ENCODE assay signal across 1 cellular context in the genomic region with DNA sequence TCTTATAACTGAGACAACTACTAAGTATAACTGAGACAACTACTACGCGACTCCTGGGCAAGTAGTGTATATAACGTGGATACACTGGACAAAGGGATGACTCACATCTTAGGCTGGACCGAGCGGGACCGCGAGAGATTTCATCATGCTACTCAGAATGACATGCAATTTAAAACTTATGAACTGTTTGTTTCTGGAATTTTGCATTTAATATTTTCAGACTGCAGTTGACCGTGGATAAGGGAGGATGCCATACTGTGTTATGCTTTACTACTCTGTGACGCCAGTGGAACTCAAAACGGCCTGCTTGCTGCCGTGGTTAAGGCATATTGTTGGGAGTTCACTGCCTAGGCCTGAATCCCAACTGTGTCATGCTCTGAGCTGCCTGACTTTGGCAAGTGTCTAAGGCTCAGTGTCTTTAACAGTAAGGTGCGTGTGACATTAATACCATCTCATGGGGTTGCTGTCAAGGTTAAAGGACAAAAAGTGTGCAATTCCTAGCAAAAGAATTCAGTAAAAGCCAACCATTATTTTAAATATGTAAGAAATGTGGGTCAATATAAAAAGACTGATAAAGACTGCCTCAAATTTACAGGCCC.
TF ChIP-seq lines count a peak whose summit lies in the region.

No MANE protein-coding gene starts in this region.

TF ChIP-seq in SK-N-SH treated with all-trans-retinoic acid at 6 μM for 48 hours, 23 proteins besides CTCF, POLR2A, EP300 and RAD21 (continued from another document):
- TF ChIP-seq, protein P1, sequence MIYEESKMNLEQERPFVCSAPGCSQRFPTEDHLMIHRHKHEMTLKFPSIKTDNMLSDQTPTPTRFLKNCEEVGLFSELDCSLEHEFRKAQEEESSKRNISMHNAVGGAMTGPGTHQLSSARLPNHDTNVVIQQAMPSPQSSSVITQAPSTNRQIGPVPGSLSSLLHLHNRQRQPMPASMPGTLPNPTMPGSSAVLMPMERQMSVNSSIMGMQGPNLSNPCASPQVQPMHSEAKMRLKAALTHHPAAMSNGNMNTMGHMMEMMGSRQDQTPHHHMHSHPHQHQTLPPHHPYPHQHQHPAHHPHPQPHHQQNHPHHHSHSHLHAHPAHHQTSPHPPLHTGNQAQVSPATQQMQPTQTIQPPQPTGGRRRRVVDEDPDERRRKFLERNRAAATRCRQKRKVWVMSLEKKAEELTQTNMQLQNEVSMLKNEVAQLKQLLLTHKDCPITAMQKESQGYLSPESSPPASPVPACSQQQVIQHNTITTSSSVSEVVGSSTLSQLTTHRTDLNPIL (CRISPR knock-in tag; IDR thresholded peaks at IDR 0.05; ENCODE audit: low read depth): no peak
- TF ChIP-seq ISL1 (CRISPR knock-in tag; IDR thresholded peaks at IDR 0.05): no peak
TF ChIP-seq in SK-N-SH treated with all-trans-retinoic acid at 6 μM for 48 hours: peak in this region for 0.
